27 cellular contexts compared by ENCODE assay signal in the genomic region with DNA sequence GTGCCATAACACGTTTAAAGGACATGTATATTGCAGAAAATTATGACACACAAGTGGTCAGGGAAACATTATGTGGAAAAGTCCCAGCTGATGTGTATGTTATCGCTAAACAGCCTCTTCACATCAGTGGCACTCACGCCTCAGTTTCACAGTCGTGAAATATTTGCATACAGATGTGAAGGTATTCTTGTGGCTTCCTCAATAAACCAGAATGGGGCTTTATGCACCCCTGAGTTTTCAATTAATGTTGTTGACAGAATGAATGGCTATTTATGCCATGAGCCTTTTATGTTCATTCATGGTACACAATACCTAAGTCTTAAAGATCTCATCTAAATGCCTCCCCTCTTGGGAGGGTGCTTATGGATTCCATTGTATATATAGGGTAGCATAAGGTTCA.
DNase-seq lines count a peak whose midpoint lies in the region; ATAC-seq, FAIRE-seq and TF ChIP-seq lines count a peak whose summit lies in the region.
"Had no signal": no experiment of that assay in that cellular context is flagged by ENCODE, and none has a peak within 500 bp of the region (broad histone marks: within the 10 kb centered on the region; RNA-seq: fewer than 3 reads in every experiment).

No MANE protein-coding gene starts in this region.

- 24% methylated on average over 4 of the region's 4 CpGs for WGBS in GM12878 (ENCODE audit: insufficient coverage, insufficient replicate concordance, low lambda C conversion rate, missing lambda C conversion rate)

- CTCF ChIA-PET in GM12878 (lab: Yijun Ruan, JAX) = interaction anchor here (1.6 to 2.0 kb wide), 4 partner anchors 11 to 49 kb away, joined by 5 to 38 read pairs (median 14); no protein-coding TSS in a partner anchor

- SMC1A ChIA-PET in GM12878 (lab: Charles Lee; ENCODE audit: uncharacterized antibody, unreplicated experiment) = interaction anchor here (1.1 to 4.9 kb wide), 7 partner anchors 9 to 48 kb away, joined by 3 to 95 read pairs (median 14); no protein-coding TSS in a partner anchor

- RAD21 ChIA-PET in GM12878 (lab: Charles Lee; ENCODE audit: unreplicated experiment) = interaction anchor here (1.3 to 3.8 kb wide), 5 partner anchors 12 to 160 kb away, joined by 8 to 77 read pairs (median 11); no protein-coding TSS in a partner anchor

- ATAC-seq in GM19463 (IDR thresholded peaks at IDR 0.05; ENCODE audit: unreplicated experiment) (peak; percentile 57), HG02852 (IDR thresholded peaks at IDR 0.05; ENCODE audit: unreplicated experiment) (peak; percentile 42), GM12878 (peak; percentile 77)
- ATAC-seq: HCT116, T-helper 17 cell had no signal

- FAIRE-seq in GM12878 (lab: Jason Lieb, UNC) = peak; percentile 90
- FAIRE-seq: A204.1, GM18507, H1 had no signal

- H2AFZ ChIP-seq in GM12878 (ENCODE audit: control insufficient read depth, low read depth, low read length) = no peak overlapping the region

- in situ Hi-C loops in GM13976 (cut with MboI; ENCODE audit: low sequenced_read_pairs, unreplicated experiment) = no loop called here
- in situ Hi-C loops in GM12878 (cut with MboI) = no loop called here

- H3K36me3 ChIP-seq in GM12878 (ENCODE audit: control insufficient read depth in 2 of 2, insufficient read depth in 2 of 2, low read length in 1 of 2) = no peaks in the 10 kb centered on the region

- POLR2A ChIA-PET in GM12878 (lab: Charles Lee) = interaction anchor here (1.2 to 1.5 kb wide), 4 partner anchors 14 to 47 kb away, joined by 4 to 11 read pairs (median 5); no protein-coding TSS in a partner anchor

- DNase-seq in GM13976 (ENCODE audit: low spot score) = peak; percentile 11
- peak; percentile 59 for DNase-seq in GM12878 (ENCODE audit: low read depth, low spot score)
- DNase-seq in activated CD4-positive, alpha-beta T cell treated with anti-CD3 and anti-CD28 coated beads for 48 hours = no peak
- no peak for DNase-seq in iPS-NIHi11 (ENCODE audit: low spot score)
- DNase-seq in cardiac septum (ENCODE audit: low spot score) = no peak
- DNase-seq: CD8-positive, alpha-beta memory T cell; EL; GF-D8; KBM-7; MM.1S; NCI-H1092; NCI-H1436 treated with DMSO at 0.1 percent for 48 hours; NCI-H1930; NCI-H2227 treated with DMSO at 0.1 percent for 48 hours; NCI-H510A; SHP77 treated with DMSO at 0.1 percent for 48 hours; SW 1271; T-helper 17 cell had no signal

- H3K9me3 ChIP-seq in GM12878 (replicated peaks; ENCODE audit: control insufficient read depth, insufficient read depth, low read length) = no peaks in the 10 kb centered on the region

- H3K27ac ChIP-seq in GM12878 (ENCODE audit: control insufficient read depth, insufficient read depth) = no peak overlapping the region
- H3K27ac ChIP-seq: C4-2B, RWPE1, SK-N-MC had no signal

- no peaks in the 10 kb centered on the region for H4K20me1 ChIP-seq in GM12878 (ENCODE audit: control insufficient read depth, insufficient read depth)

- BruUV-seq in GM12878 (replicated peaks; lab: Mats Ljungman, UMichigan) = no TSS peak

- H3K4me3 ChIP-seq in GM12878 = no peak overlapping the region
- H3K4me3 ChIP-seq: SK-N-MC had no signal

- no peaks in the 10 kb centered on the region for H3K79me2 ChIP-seq in GM12878 (ENCODE audit: control insufficient read depth, insufficient read depth, low read length)

- peak; percentile 99 for TF ChIP-seq EP300 in GM12878 (IDR thresholded peaks at IDR 0.05; ENCODE audit: borderline replicate concordance in 1 of 2, control insufficient read depth in 1 of 2, low read depth in 2 of 2, low read length in 2 of 2)

- TF ChIP-seq RAD21 in GM12878 (IDR thresholded peaks at IDR 0.05; ENCODE audit: insufficient read depth, low read depth, low read length) = no peak

- H3K27me3 ChIP-seq in GM12878 (replicated peaks in 1 of 2; ENCODE audit: control insufficient read depth in 2 of 2, insufficient read depth in 2 of 2, low read length in 1 of 2) = no peaks in the 10 kb centered on the region

- peaks cover 9% of the 10 kb centered on the region for H3K4me1 ChIP-seq in GM12878 (ENCODE audit: control insufficient read depth, insufficient read depth, low read length)

- no peak overlapping the region for H3K4me2 ChIP-seq in GM12878 (ENCODE audit: control insufficient read depth, insufficient read depth)

- no peak overlapping the region for H3K9ac ChIP-seq in GM12878 (ENCODE audit: control insufficient read depth, insufficient read depth, low read length)

- TF ChIP-seq POLR2A in GM12878 (IDR thresholded peaks at IDR 0.05; ENCODE audit: low read depth, low read length) = no peak

- no peak for TF ChIP-seq CTCF in GM13976 (IDR thresholded peaks at IDR 0.05; ENCODE audit: borderline replicate concordance, control extremely low read depth, extremely low read depth, insufficient read depth, missing control alignments)
- no peak for TF ChIP-seq CTCF in GM12878 (IDR thresholded peaks at IDR 0.05 in 2 of 3, conservative IDR thresholded peaks at IDR 0.05 in 1 of 3; ENCODE audit: control insufficient read depth in 2 of 3, extremely low read depth in 1 of 3, insufficient read depth in 1 of 3, low read depth in 3 of 3, low read length in 3 of 3)

- intact Hi-C loops in GM12878 (cut with micrococcal nuclease; ENCODE audit: unreplicated experiment) = loop anchor here (1.0 kb wide), 1 partner anchor 49 kb away; no protein-coding TSS in a partner anchor
- intact Hi-C loops in cardiac septum (cut with DNase I) = no loop called here

TF ChIP-seq in GM12878, 131 proteins besides CTCF, POLR2A, EP300 and RAD21 (continues in another document):
- TF ChIP-seq, protein P1, sequence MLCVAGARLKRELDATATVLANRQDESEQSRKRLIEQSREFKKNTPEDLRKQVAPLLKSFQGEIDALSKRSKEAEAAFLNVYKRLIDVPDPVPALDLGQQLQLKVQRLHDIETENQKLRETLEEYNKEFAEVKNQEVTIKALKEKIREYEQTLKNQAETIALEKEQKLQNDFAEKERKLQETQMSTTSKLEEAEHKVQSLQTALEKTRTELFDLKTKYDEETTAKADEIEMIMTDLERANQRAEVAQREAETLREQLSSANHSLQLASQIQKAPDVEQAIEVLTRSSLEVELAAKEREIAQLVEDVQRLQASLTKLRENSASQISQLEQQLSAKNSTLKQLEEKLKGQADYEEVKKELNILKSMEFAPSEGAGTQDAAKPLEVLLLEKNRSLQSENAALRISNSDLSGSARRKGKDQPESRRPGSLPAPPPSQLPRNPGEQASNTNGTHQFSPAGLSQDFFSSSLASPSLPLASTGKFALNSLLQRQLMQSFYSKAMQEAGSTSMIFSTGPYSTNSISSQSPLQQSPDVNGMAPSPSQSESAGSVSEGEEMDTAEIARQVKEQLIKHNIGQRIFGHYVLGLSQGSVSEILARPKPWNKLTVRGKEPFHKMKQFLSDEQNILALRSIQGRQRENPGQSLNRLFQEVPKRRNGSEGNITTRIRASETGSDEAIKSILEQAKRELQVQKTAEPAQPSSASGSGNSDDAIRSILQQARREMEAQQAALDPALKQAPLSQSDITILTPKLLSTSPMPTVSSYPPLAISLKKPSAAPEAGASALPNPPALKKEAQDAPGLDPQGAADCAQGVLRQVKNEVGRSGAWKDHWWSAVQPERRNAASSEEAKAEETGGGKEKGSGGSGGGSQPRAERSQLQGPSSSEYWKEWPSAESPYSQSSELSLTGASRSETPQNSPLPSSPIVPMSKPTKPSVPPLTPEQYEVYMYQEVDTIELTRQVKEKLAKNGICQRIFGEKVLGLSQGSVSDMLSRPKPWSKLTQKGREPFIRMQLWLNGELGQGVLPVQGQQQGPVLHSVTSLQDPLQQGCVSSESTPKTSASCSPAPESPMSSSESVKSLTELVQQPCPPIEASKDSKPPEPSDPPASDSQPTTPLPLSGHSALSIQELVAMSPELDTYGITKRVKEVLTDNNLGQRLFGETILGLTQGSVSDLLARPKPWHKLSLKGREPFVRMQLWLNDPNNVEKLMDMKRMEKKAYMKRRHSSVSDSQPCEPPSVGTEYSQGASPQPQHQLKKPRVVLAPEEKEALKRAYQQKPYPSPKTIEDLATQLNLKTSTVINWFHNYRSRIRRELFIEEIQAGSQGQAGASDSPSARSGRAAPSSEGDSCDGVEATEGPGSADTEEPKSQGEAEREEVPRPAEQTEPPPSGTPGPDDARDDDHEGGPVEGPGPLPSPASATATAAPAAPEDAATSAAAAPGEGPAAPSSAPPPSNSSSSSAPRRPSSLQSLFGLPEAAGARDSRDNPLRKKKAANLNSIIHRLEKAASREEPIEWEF (IDR thresholded peaks at IDR 0.05; ENCODE audit: insufficient replicate concordance, low read depth, low read length) = peak; percentile 26
- TF ChIP-seq ESRRA (IDR thresholded peaks at IDR 0.05; ENCODE audit: low read length) (no peak), ZNF384 (IDR thresholded peaks at IDR 0.05; ENCODE audit: borderline replicate concordance, low read depth, low read length) (no peak), FOXM1 (IDR thresholded peaks at IDR 0.05; ENCODE audit: low read depth, low read length) (no peak), LARP7 (IDR thresholded peaks at IDR 0.05) (no peak), EGR1 (IDR thresholded peaks at IDR 0.05; ENCODE audit: borderline replicate concordance in 1 of 2, low read depth in 2 of 2, low read length in 2 of 2) (no peak), SMC3 (IDR thresholded peaks at IDR 0.05; ENCODE audit: borderline replicate concordance, low read length) (no peak)
- TF ChIP-seq, protein P2, sequence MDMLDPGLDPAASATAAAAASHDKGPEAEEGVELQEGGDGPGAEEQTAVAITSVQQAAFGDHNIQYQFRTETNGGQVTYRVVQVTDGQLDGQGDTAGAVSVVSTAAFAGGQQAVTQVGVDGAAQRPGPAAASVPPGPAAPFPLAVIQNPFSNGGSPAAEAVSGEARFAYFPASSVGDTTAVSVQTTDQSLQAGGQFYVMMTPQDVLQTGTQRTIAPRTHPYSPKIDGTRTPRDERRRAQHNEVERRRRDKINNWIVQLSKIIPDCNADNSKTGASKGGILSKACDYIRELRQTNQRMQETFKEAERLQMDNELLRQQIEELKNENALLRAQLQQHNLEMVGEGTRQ (IDR thresholded peaks at IDR 0.05; ENCODE audit: borderline replicate concordance, low read depth, low read length) = no peak
- TF ChIP-seq, protein P3, sequence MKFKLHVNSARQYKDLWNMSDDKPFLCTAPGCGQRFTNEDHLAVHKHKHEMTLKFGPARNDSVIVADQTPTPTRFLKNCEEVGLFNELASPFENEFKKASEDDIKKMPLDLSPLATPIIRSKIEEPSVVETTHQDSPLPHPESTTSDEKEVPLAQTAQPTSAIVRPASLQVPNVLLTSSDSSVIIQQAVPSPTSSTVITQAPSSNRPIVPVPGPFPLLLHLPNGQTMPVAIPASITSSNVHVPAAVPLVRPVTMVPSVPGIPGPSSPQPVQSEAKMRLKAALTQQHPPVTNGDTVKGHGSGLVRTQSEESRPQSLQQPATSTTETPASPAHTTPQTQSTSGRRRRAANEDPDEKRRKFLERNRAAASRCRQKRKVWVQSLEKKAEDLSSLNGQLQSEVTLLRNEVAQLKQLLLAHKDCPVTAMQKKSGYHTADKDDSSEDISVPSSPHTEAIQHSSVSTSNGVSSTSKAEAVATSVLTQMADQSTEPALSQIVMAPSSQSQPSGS (IDR thresholded peaks at IDR 0.05; ENCODE audit: low read length) = no peak

Comparison
In these comparisons a context has a peak if more than half of its experiments do, and no peak if none do; other contexts are left out.
1. DNase-seq: peak in GM13976 (single experiment) and GM12878 (single experiment); none in activated CD4-positive, alpha-beta T cell treated with anti-CD3 and anti-CD28 coated beads for 48 hours (single experiment), iPS-NIHi11 (single experiment) and cardiac septum (single experiment).
2. Peak in every context shown above with its lines, with median percentiles within 50 percentile points of each other: ATAC-seq.